In genomic region chr6:123383718-123384117, GRCh38 we compare ENCODE assay signal across 4 cellular contexts.
"Had no signal": no experiment of that assay in that cellular context is flagged by ENCODE, and none has a peak within 500 bp of the region (broad histone marks: within the 10 kb centered on the region; RNA-seq: fewer than 3 reads in every experiment).

No MANE protein-coding gene starts in this region.

- H2AFZ ChIP-seq: GM23338 had no signal

- ATAC-seq: GM23338 had no signal

- DNase-seq: H9, HCEC 1CT, KBM-7 had no signal

- H3K4me2 ChIP-seq: GM23338 had no signal

- H3K4me3 ChIP-seq: GM23338 had no signal
